Comparison of ENCODE assay signal across 8 cellular contexts in genomic region chr4:77073981-77074865, GRCh38. TPM values are rescaled to one million over a fixed set of nuclear protein-coding genes. Genes with fewer than 3 reads are reported as not detected.
DNase-seq lines count a peak whose midpoint lies in the region; ATAC-seq and TF ChIP-seq lines count a peak whose summit lies in the region.

No MANE protein-coding gene starts in this region.

- H3K27me3 ChIP-seq in SK-N-SH (ENCODE audit: insufficient read depth) = no peaks in the 10 kb centered on the region
- H3K27me3 ChIP-seq in layer of hippocampus (ENCODE audit: control insufficient read depth, insufficient read depth, low read length) = no peaks in the 10 kb centered on the region
- H3K27me3 ChIP-seq in transverse colon = no peaks in the 10 kb centered on the region

- H3K4me1 ChIP-seq in SK-N-SH (ENCODE audit: control insufficient read depth in 1 of 2, insufficient read depth in 2 of 2, low read depth in 1 of 2, low read length in 1 of 2) = peaks cover 4 to 9% of the 10 kb centered on the region in 2 experiments; a peak in 2 of 4 replicates
- peaks cover 13 to 63% (median 25%) of the 10 kb centered on the region in 4 donors for H3K4me1 ChIP-seq in transverse colon

- peaks cover 0 to 12% of the 10 kb centered on the region in 2 experiments for H3K36me3 ChIP-seq in SK-N-SH (replicated peaks in 1 of 2; ENCODE audit: control insufficient read depth in 1 of 2, insufficient read depth in 2 of 2, low read length in 1 of 2)
- no peaks in the 10 kb centered on the region for H3K36me3 ChIP-seq in transverse colon

- peak overlapping the region; percentile 94 for H3K4me2 ChIP-seq in SK-N-SH

- intact Hi-C loops in transverse colon (cut with DNase I; ENCODE audit: low total_unique reads) = no loop called here

- peaks cover 57% of the 10 kb centered on the region for H4K20me1 ChIP-seq in SK-N-SH (ENCODE audit: insufficient read depth)

- POLR2A ChIA-PET in SK-N-SH (lab: Yijun Ruan, JAX) = no interaction called here

- H3K9ac ChIP-seq in SK-N-SH = peak overlapping the region; percentile 98

- H3K27ac ChIP-seq in SK-N-SH (ENCODE audit: low read depth in 2 of 2, low read length in 1 of 2) = peak overlapping the region in 1 of 2 experiments; percentile 34; a peak in 2 of 4 replicates
- peak overlapping the region; percentile 58 for H3K27ac ChIP-seq in angular gyrus (ENCODE audit: low read depth, low read length)
- peak overlapping the region; percentile 60 for H3K27ac ChIP-seq in layer of hippocampus (ENCODE audit: low read depth, low read length)
- peak overlapping the region; percentile 99 to 100 (median 100) for H3K27ac ChIP-seq in transverse colon

- TF ChIP-seq CTCF in SK-N-SH (IDR thresholded peaks at IDR 0.05) (no peak), transverse colon (IDR thresholded peaks at IDR 0.05) (no peak)

- H3F3A ChIP-seq in SK-N-SH (replicated peaks; ENCODE audit: insufficient read depth) = peaks cover 7% of the 10 kb centered on the region

- no peaks in the 10 kb centered on the region for H3K9me2 ChIP-seq in SK-N-SH

- no peak overlapping the region for H2AFZ ChIP-seq in SK-N-SH (ENCODE audit: low read depth)

- H3K9me3 ChIP-seq in SK-N-SH (no peaks in the 10 kb centered on the region), transverse colon (no peaks in the 10 kb centered on the region)

- TF ChIP-seq EP300 in SK-N-SH (IDR thresholded peaks at IDR 0.05; ENCODE audit: borderline replicate concordance in 1 of 2, low read depth in 1 of 2, low read length in 1 of 2) = no peak; a peak in 1 of 4 replicates
- TF ChIP-seq EP300 in transverse colon (IDR thresholded peaks at IDR 0.05; ENCODE audit: low read depth) = no peak

- ATAC-seq in SK-N-SH treated with all-trans-retinoic acid at 6 μM for 48 hours (no peak), HG03280 (IDR thresholded peaks at IDR 0.05; ENCODE audit: unreplicated experiment) (no peak)

- in situ Hi-C loops in transverse colon (cut with MboI; ENCODE audit: low pct_ligation_motif_present in 1 of 4, low pct_unique_long_range_greater_than_20kb in 1 of 4, low sequenced_read_pairs in 3 of 4) = no loop called here

- CTCF ChIA-PET in SK-N-SH (lab: Yijun Ruan, JAX) = interaction anchor here (0.6 to 4.8 kb wide), 5 partner anchors 22 to 1345 kb away, joined by 3 to 18 read pairs (median 3); no protein-coding TSS in a partner anchor

- no peak for TF ChIP-seq POLR2A in transverse colon (IDR thresholded peaks at IDR 0.05)

- H3K79me2 ChIP-seq in SK-N-SH (ENCODE audit: insufficient read depth) = peaks cover 82% of the 10 kb centered on the region

- DNase-seq in SK-N-SH = peak; percentile 25
- no peak for DNase-seq in transverse colon
- no peak for DNase-seq in SW480 (ENCODE audit: low spot score)
- no peak for DNase-seq in HuH-7.5 (ENCODE audit: low spot score)

- 8% methylated on average over 12 of the region's 12 CpGs for WGBS in SK-N-SH (ENCODE audit: low lambda C conversion rate)
- whole genome bisulfite sequencing in transverse colon (ENCODE audit: low coverage in 1 of 2), 2 donors = 5% methylated on average over 10 to 12 of the region's 12 CpGs

- no peak for TF ChIP-seq RAD21 in SK-N-SH (IDR thresholded peaks at IDR 0.05; ENCODE audit: low read length)

- H3K4me3 ChIP-seq in SK-N-SH (ENCODE audit: low read depth in 2 of 2, low read length in 1 of 2) = peak overlapping the region; percentile 68 to 83
- peak overlapping the region; percentile 97 to 100 (median 99) for H3K4me3 ChIP-seq in transverse colon

TF ChIP-seq in SK-N-SH, 30 proteins besides CTCF, POLR2A, EP300 and RAD21 (continues in another document):
- TF ChIP-seq CHD2 (IDR thresholded peaks at IDR 0.05; ENCODE audit: low read length, partially characterized antibody) (no peak), YY1 (IDR thresholded peaks at IDR 0.05; ENCODE audit: low read depth) (no peak), JUND (IDR thresholded peaks at IDR 0.05) (no peak), MAX (IDR thresholded peaks at IDR 0.05; ENCODE audit: low read depth) (no peak), GABPA (IDR thresholded peaks at IDR 0.05; ENCODE audit: low read depth) (no peak), TEAD4 (IDR thresholded peaks at IDR 0.05; ENCODE audit: borderline replicate concordance, insufficient read depth) (no peak), EZH2phosphoT487 (IDR thresholded peaks at IDR 0.05; ENCODE audit: borderline replicate concordance, low read depth) (no peak), REST (IDR thresholded peaks at IDR 0.05; ENCODE audit: low read depth, low read length) (no peak), FOXJ3 (CRISPR knock-in tag; IDR thresholded peaks at IDR 0.05) (no peak)

TF ChIP-seq in SK-N-SH treated with all-trans-retinoic acid at 6 μM for 48 hours, 23 proteins besides CTCF, POLR2A, EP300 and RAD21:
- TF ChIP-seq ZFP30 (CRISPR knock-in tag; IDR thresholded peaks at IDR 0.05) (no peak), ZNF8 (CRISPR knock-in tag; IDR thresholded peaks at IDR 0.05) (no peak), ZNF70 (CRISPR knock-in tag; IDR thresholded peaks at IDR 0.05) (no peak), ZFP3 (CRISPR knock-in tag; IDR thresholded peaks at IDR 0.05) (no peak), ZC3H10 (CRISPR knock-in tag; IDR thresholded peaks at IDR 0.05) (no peak), CSRNP3 (CRISPR knock-in tag; IDR thresholded peaks at IDR 0.05) (no peak), GLIS3 (CRISPR knock-in tag; IDR thresholded peaks at IDR 0.05) (no peak), PATZ1 (CRISPR knock-in tag; IDR thresholded peaks at IDR 0.05; ENCODE audit: borderline replicate concordance) (no peak), ESRRG (CRISPR knock-in tag; IDR thresholded peaks at IDR 0.05) (no peak), TCF4 (CRISPR knock-in tag; IDR thresholded peaks at IDR 0.05; ENCODE audit: borderline replicate concordance) (no peak), CSDC2 (CRISPR knock-in tag; IDR thresholded peaks at IDR 0.05) (no peak), TSHZ2 (CRISPR knock-in tag; IDR thresholded peaks at IDR 0.05) (no peak), PPARA (CRISPR knock-in tag; IDR thresholded peaks at IDR 0.05; ENCODE audit: borderline replicate concordance) (no peak), ARNTL (CRISPR knock-in tag; IDR thresholded peaks at IDR 0.05; ENCODE audit: borderline replicate concordance, low read depth) (no peak)

RNA-seq across cellular contexts. Expression of gene CCNI, which starts 1.6 kb away (rescaled TPM):
- polyA plus RNA-seq in SK-N-SH (2012; rRNA removed) = 56.8 and 61.8 TPM in 2 replicates
- 79.8 and 82.4 TPM in 2 replicates for polyA plus RNA-seq in SK-N-SH (2012; cell fraction: cytosol; rRNA removed)
- 15.0 and 31.1 TPM in 2 replicates for polyA plus RNA-seq in SK-N-SH (2012; cell fraction: nucleus; rRNA removed)
- 100 to 1,000 TPM in 3 of 4 donors, 10 to 100 TPM in 1; 91.7 to 206 (median 154) TPM for total RNA-seq in transverse colon
